Comparison of ENCODE assay signal across 35 cellular contexts in the genomic region with DNA sequence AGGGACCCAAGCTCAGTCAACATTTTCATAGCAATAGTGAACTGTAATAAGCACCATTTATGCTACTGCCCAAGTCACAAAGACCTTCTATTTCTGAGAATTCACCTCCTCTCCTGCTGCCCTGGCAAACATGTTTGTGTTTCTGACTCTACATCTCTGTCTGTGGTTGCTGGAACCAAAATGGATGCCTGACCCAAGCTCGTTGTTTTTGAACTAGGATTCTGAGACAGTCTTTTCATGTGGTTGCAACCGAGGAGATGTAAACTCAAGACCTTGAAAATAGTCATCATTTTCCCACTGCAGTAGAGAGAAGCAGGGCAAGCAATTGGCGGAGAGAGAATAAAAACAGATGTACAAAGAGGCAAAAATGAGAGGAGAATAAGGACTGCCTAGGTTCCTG.
"Had no signal": no experiment of that assay in that cellular context is flagged by ENCODE, and none has a peak within 500 bp of the region (broad histone marks: within the 10 kb centered on the region; RNA-seq: fewer than 3 reads in every experiment).

No MANE protein-coding gene starts in this region.

- H3K36me3 ChIP-seq: brain microvascular endothelial cell, breast epithelium had no signal

- ATAC-seq: activated CD8-positive, alpha-beta T cell treated with anti-CD3 and anti-CD28 coated beads for 36 hours; activated naive CD8-positive, alpha-beta T cell treated with anti-CD3 and anti-CD28 coated beads, Interleukin-2, amount 50 U/mL, for 24 hours; activated T-cell treated with anti-CD3 and anti-CD28 coated beads, Interleukin-2, amount 50 U/mL, for 4 hours; activated T-cell treated with anti-CD3 and anti-CD28 coated beads, Interleukin-2, amount 50 U/mL, for 72 hours; activated T-helper 17 cell treated with anti-CD3 and anti-CD28 coated beads, Interleukin-2, amount 50 U/mL, for 72 hours; body of pancreas had no signal

- H3K36me3 Mint-ChIP-seq: activated naive CD4-positive, alpha-beta T cell treated with anti-CD3 and anti-CD28 coated beads, Interleukin-2, amount 10 ng/mL, durations not matched to agents 7 days and 5 days had no signal

- H3K4me1 ChIP-seq: ascending aorta, body of pancreas, breast epithelium had no signal

- H3K4me1 Mint-ChIP-seq: activated B cell treated with CpG ODN at 0.5 μM for 24 hours; activated CD4-positive, alpha-beta T cell treated with anti-CD3 and anti-CD28 coated beads, Interleukin-2, amount 10 ng/mL, durations not matched to agents 24 days and 14 days; activated naive CD4-positive, alpha-beta T cell treated with anti-CD3 and anti-CD28 coated beads, Interleukin-2, amount 10 ng/mL, durations not matched to agents 7 days and 5 days; activated naive CD8-positive, alpha-beta T cell treated with anti-CD3 and anti-CD28 coated beads, Interleukin-2, amount 50 U/mL, for 24 hours; activated T-helper 17 cell treated with anti-CD3 and anti-CD28 coated beads, Interleukin-2, amount 50 U/mL, for 72 hours had no signal

- H3K4me3 ChIP-seq: ascending aorta, body of pancreas, breast epithelium had no signal

- H3K27me3 Mint-ChIP-seq: activated B cell treated with CpG ODN at 0.5 μM for 24 hours; activated CD4-positive, alpha-beta memory T cell treated with anti-CD3 and anti-CD28 coated beads for 36 hours; activated CD4-positive, alpha-beta T cell treated with anti-CD3 and anti-CD28 coated beads, Interleukin-2, amount 10 ng/mL, durations not matched to agents 24 days and 14 days; activated CD8-positive, alpha-beta T cell treated with anti-CD3 and anti-CD28 coated beads for 36 hours; activated naive CD4-positive, alpha-beta T cell treated with anti-CD3 and anti-CD28 coated beads, Interleukin-2, amount 10 ng/mL, durations not matched to agents 7 days and 5 days; activated naive CD4-positive, alpha-beta T cell treated with anti-CD3 and anti-CD28 coated beads, Interleukin-2, amount 50 U/mL, for 24 hours; activated naive CD8-positive, alpha-beta T cell; activated naive CD8-positive, alpha-beta T cell treated with anti-CD3 and anti-CD28 coated beads, Interleukin-2, amount 10 ng/mL, durations not matched to agents 7 days and 5 days; activated naive CD8-positive, alpha-beta T cell treated with anti-CD3 and anti-CD28 coated beads, Interleukin-2, amount 50 U/mL, for 24 hours; activated T-helper 17 cell treated with anti-CD3 and anti-CD28 coated beads, Interleukin-2, amount 50 U/mL, for 72 hours had no signal

- H3K27ac Mint-ChIP-seq: activated B cell treated with CpG ODN at 0.5 μM for 24 hours; activated CD4-positive, alpha-beta memory T cell treated with anti-CD3 and anti-CD28 coated beads for 36 hours; activated CD4-positive, alpha-beta T cell treated with anti-CD3 and anti-CD28 coated beads, Interleukin-2, amount 10 ng/mL, durations not matched to agents 24 days and 14 days; activated CD8-positive, alpha-beta T cell treated with anti-CD3 and anti-CD28 coated beads for 36 hours; activated naive CD4-positive, alpha-beta T cell treated with anti-CD3 and anti-CD28 coated beads, Interleukin-2, amount 10 ng/mL, durations not matched to agents 7 days and 5 days; activated naive CD4-positive, alpha-beta T cell treated with anti-CD3 and anti-CD28 coated beads, Interleukin-2, amount 50 U/mL, for 24 hours; activated naive CD8-positive, alpha-beta T cell; activated naive CD8-positive, alpha-beta T cell treated with anti-CD3 and anti-CD28 coated beads, Interleukin-2, amount 10 ng/mL, durations not matched to agents 7 days and 5 days; activated naive CD8-positive, alpha-beta T cell treated with anti-CD3 and anti-CD28 coated beads, Interleukin-2, amount 50 U/mL, for 24 hours; activated T-cell treated with anti-CD3 and anti-CD28 coated beads, Interleukin-2, amount 50 U/mL, for 72 hours; activated T-helper 1 cell treated with anti-CD3 and anti-CD28 coated beads, Interleukin-12 subunit alpha, Interleukin-12 subunit beta, Interleukin-2, Interleukin-4 antibody, amounts not matched to agents 30 ng/mL and 10 ng/mL and 1 ng/mL, durations not matched to agents 14 hours and 24 hours and 36 hours; activated T-helper 17 cell treated with anti-CD3 and anti-CD28 coated beads, Interleukin-2, amount 50 U/mL, for 72 hours; T-helper 1 cell treated with Interleukin-12 subunit alpha and Interleukin-12 subunit beta and Interleukin-4 antibody, amounts not matched to agents 30 μg/mL and 1 μg/mL, for 36 hours; T-helper 2 cell treated with Interferon-gamma antibody and Interleukin-4, amounts not matched to agents 5 μg/mL and 100 μg/mL, for 36 hours had no signal

- H3K27ac ChIP-seq: ascending aorta, body of pancreas, brain microvascular endothelial cell, breast epithelium, VCaP had no signal

- H3K4me3 Mint-ChIP-seq: activated B cell treated with CpG ODN at 0.5 μM for 24 hours; activated CD4-positive, alpha-beta memory T cell treated with anti-CD3 and anti-CD28 coated beads for 36 hours; activated CD4-positive, alpha-beta T cell treated with anti-CD3 and anti-CD28 coated beads, Interleukin-2, amount 10 ng/mL, durations not matched to agents 24 days and 14 days; activated CD8-positive, alpha-beta T cell treated with anti-CD3 and anti-CD28 coated beads for 36 hours; activated naive CD4-positive, alpha-beta T cell treated with anti-CD3 and anti-CD28 coated beads, Interleukin-2, amount 10 ng/mL, durations not matched to agents 7 days and 5 days; activated naive CD4-positive, alpha-beta T cell treated with anti-CD3 and anti-CD28 coated beads, Interleukin-2, amount 50 U/mL, for 24 hours; activated naive CD8-positive, alpha-beta T cell; activated naive CD8-positive, alpha-beta T cell treated with anti-CD3 and anti-CD28 coated beads, Interleukin-2, amount 10 ng/mL, durations not matched to agents 7 days and 5 days; activated naive CD8-positive, alpha-beta T cell treated with anti-CD3 and anti-CD28 coated beads, Interleukin-2, amount 50 U/mL, for 24 hours; activated T-cell treated with anti-CD3 and anti-CD28 coated beads, Interleukin-2, amount 50 U/mL, for 4 hours; activated T-cell treated with anti-CD3 and anti-CD28 coated beads, Interleukin-2, amount 50 U/mL, for 72 hours; activated T-helper 1 cell treated with anti-CD3 and anti-CD28 coated beads, Interleukin-12 subunit alpha, Interleukin-12 subunit beta, Interleukin-2, Interleukin-4 antibody, amounts not matched to agents 30 ng/mL and 10 ng/mL and 1 ng/mL, durations not matched to agents 14 hours and 24 hours and 36 hours; activated T-helper 17 cell treated with anti-CD3 and anti-CD28 coated beads, Interleukin-2, amount 50 U/mL, for 72 hours; T-helper 1 cell treated with Interleukin-12 subunit alpha and Interleukin-12 subunit beta and Interleukin-4 antibody, amounts not matched to agents 30 μg/mL and 1 μg/mL, for 36 hours; T-helper 2 cell treated with Interferon-gamma antibody and Interleukin-4, amounts not matched to agents 5 μg/mL and 100 μg/mL, for 36 hours had no signal

- H3K27me3 ChIP-seq: ascending aorta, body of pancreas, brain microvascular endothelial cell, breast epithelium had no signal

- H3K9me3 Mint-ChIP-seq: activated CD4-positive, alpha-beta T cell treated with anti-CD3 and anti-CD28 coated beads, Interleukin-2, amount 10 ng/mL, durations not matched to agents 24 days and 14 days; activated naive CD4-positive, alpha-beta T cell treated with anti-CD3 and anti-CD28 coated beads, Interleukin-2, amount 10 ng/mL, durations not matched to agents 7 days and 5 days; activated T-helper 1 cell treated with anti-CD3 and anti-CD28 coated beads, Interleukin-12 subunit alpha, Interleukin-12 subunit beta, Interleukin-2, Interleukin-4 antibody, amounts not matched to agents 30 ng/mL and 10 ng/mL and 1 ng/mL, durations not matched to agents 14 hours and 24 hours and 36 hours; T-helper 2 cell treated with Interferon-gamma antibody and Interleukin-4, amounts not matched to agents 5 μg/mL and 100 μg/mL, for 36 hours had no signal

- H3K9me3 ChIP-seq: body of pancreas had no signal

- DNase-seq: activated B cell treated with CpG ODN at 0.5 μM for 24 hours; activated CD4-positive, alpha-beta memory T cell treated with anti-CD3 and anti-CD28 coated beads for 36 hours; activated CD4-positive, alpha-beta T cell treated with anti-CD3 and anti-CD28 coated beads for 4 hours; activated CD4-positive, alpha-beta T cell treated with anti-CD3 and anti-CD28 coated beads, Interleukin-2, amount 10 ng/mL, durations not matched to agents 24 days and 14 days; activated CD4-positive, alpha-beta T cell treated with anti-CD3 and anti-CD28 coated beads, Interleukin-2, amount 50 U/mL, for 1 hour; activated CD4-positive, alpha-beta T cell treated with anti-CD3 and anti-CD28 coated beads, Interleukin-2, amount 50 U/mL, for 4 hours; activated CD4-positive, CD25-positive, alpha-beta regulatory T cell treated with anti-CD3 and anti-CD28 coated beads, Interleukin-2, amount 50 U/mL, for 72 hours; activated CD8-positive, alpha-beta memory T cell treated with anti-CD3 and anti-CD28 coated beads, Interleukin-2, amount 50 U/mL, for 4 hours; activated CD8-positive, alpha-beta T cell treated with anti-CD3 and anti-CD28 coated beads for 36 hours; activated effector memory CD4-positive, alpha-beta T cell treated with anti-CD3 and anti-CD28 coated beads, Interleukin-2, amount 50 U/mL, for 16 hours; activated naive CD4-positive, alpha-beta T cell treated with anti-CD3 and anti-CD28 coated beads, Interleukin-2, amount 10 ng/mL, durations not matched to agents 7 days and 5 days; activated naive CD4-positive, alpha-beta T cell treated with Interleukin-2 at 50 U/mL for 16 hours; activated naive CD8-positive, alpha-beta T cell treated with anti-CD3 and anti-CD28 coated beads, Interleukin-2, amount 10 ng/mL, durations not matched to agents 7 days and 5 days; activated naive CD8-positive, alpha-beta T cell treated with anti-CD3 and anti-CD28 coated beads, Interleukin-2, amount 50 U/mL, for 24 hours; activated T-cell treated with anti-CD3 and anti-CD28 coated beads for 4 hours; activated T-cell treated with anti-CD3 and anti-CD28 coated beads, Interleukin-2, amount 50 U/mL, for 1 hour; activated T-cell treated with anti-CD3 and anti-CD28 coated beads, Interleukin-2, amount 50 U/mL, for 4 hours; activated T-cell treated with anti-CD3 and anti-CD28 coated beads, Interleukin-2, amount 50 U/mL, for 72 hours; amygdala; anterior cingulate cortex; body of pancreas; brain microvascular endothelial cell; central memory CD4-positive, alpha-beta T cell; T-helper 1 cell; T-helper 2 cell; T-helper 9 cell had no signal
